Comparison of ENCODE assay signal across 9 cellular contexts in genomic region chr7:151091431-151091830, GRCh38. TPM values are rescaled to one million over a fixed set of nuclear protein-coding genes. Genes with fewer than 3 reads are reported as not detected.
DNase-seq lines count a peak whose midpoint lies in the region; ATAC-seq and TF ChIP-seq lines count a peak whose summit lies in the region.
"Had no signal": no experiment of that assay in that cellular context is flagged by ENCODE, and none has a peak within 500 bp of the region (broad histone marks: within the 10 kb centered on the region; RNA-seq: fewer than 3 reads in every experiment).

No MANE protein-coding gene starts in this region.

- ATAC-seq in stimulated activated naive CD8-positive, alpha-beta T cell treated with anti-CD3 and anti-CD28 coated beads, Interleukin-15, Interleukin-2, amounts not matched to agents 100 U/mL and 50 U/mL, for 24 hours = no peak
- no peak for ATAC-seq in stimulated activated naive CD8-positive, alpha-beta T cell treated with anti-CD3 and anti-CD28 coated beads, Interleukin-15, amount 100 ng/mL, for 72 hours
- ATAC-seq in T-helper 17 cell (no peak), GM18505 (IDR thresholded peaks at IDR 0.05; ENCODE audit: unreplicated experiment) (no peak)

- TF ChIP-seq POLR2A in GM18505 (IDR thresholded peaks at IDR 0.05; ENCODE audit: borderline replicate concordance, extremely low read depth, insufficient read depth, insufficient read length) = no peak

- peak; percentile 47 for TF ChIP-seq CTCF in glutamatergic neuron (IDR thresholded peaks at IDR 0.05; ENCODE audit: partially characterized antibody, unreplicated experiment)

- DNase-seq in stimulated activated naive CD8-positive, alpha-beta T cell treated with anti-CD3 and anti-CD28 coated beads, Interleukin-15, Interleukin-2, amounts not matched to agents 100 U/mL and 50 U/mL, for 24 hours = peak; percentile 48
- no peak for DNase-seq in stimulated activated naive CD8-positive, alpha-beta T cell treated with anti-CD3 and anti-CD28 coated beads, Interleukin-15, amount 100 ng/mL, for 72 hours
- DNase-seq in T-helper 17 cell = no peak
- DNase-seq in glutamatergic neuron = peak; percentile 74
- DNase-seq in retina = no peak
- DNase-seq in GM19238 (ENCODE audit: insufficient read length, low spot score) = no peak
- no peak for DNase-seq in NCI-H2029 (lab: John Stamatoyannopoulos, UW)

- peaks cover 24% of the 10 kb centered on the region for H3K4me1 Mint-ChIP-seq in stimulated activated naive CD8-positive, alpha-beta T cell treated with anti-CD3 and anti-CD28 coated beads, Interleukin-15, amount 100 ng/mL, for 72 hours
- peaks cover 28% of the 10 kb centered on the region for H3K4me1 Mint-ChIP-seq in T-helper 17 cell
- peaks cover 44% of the 10 kb centered on the region for H3K4me1 Mint-ChIP-seq in glutamatergic neuron (ENCODE audit: low read depth, unreplicated experiment)

- H3K4me3 Mint-ChIP-seq in stimulated activated naive CD8-positive, alpha-beta T cell treated with anti-CD3 and anti-CD28 coated beads, Interleukin-15, amount 100 ng/mL, for 72 hours = no peak overlapping the region
- no peak overlapping the region for H3K4me3 Mint-ChIP-seq in T-helper 17 cell
- peak overlapping the region; percentile 80 for H3K4me3 Mint-ChIP-seq in glutamatergic neuron (ENCODE audit: unreplicated experiment)

- H3K36me3 Mint-ChIP-seq in T-helper 17 cell (ENCODE audit: low read depth) (no peaks in the 10 kb centered on the region), glutamatergic neuron (ENCODE audit: unreplicated experiment) (peaks cover 5% of the 10 kb centered on the region)

- H3K9me3 Mint-ChIP-seq in stimulated activated naive CD8-positive, alpha-beta T cell treated with anti-CD3 and anti-CD28 coated beads, Interleukin-15, amount 100 ng/mL, for 72 hours = no peaks in the 10 kb centered on the region
- H3K9me3 Mint-ChIP-seq in glutamatergic neuron (ENCODE audit: unreplicated experiment) = peaks cover 26% of the 10 kb centered on the region

- peaks cover 16% of the 10 kb centered on the region for H3K27me3 Mint-ChIP-seq in stimulated activated naive CD8-positive, alpha-beta T cell treated with anti-CD3 and anti-CD28 coated beads, Interleukin-15, amount 100 ng/mL, for 72 hours
- no peaks in the 10 kb centered on the region for H3K27me3 Mint-ChIP-seq in T-helper 17 cell
- H3K27me3 Mint-ChIP-seq in glutamatergic neuron (ENCODE audit: unreplicated experiment) = peaks cover 28% of the 10 kb centered on the region

- H3K27ac Mint-ChIP-seq in stimulated activated naive CD8-positive, alpha-beta T cell treated with anti-CD3 and anti-CD28 coated beads, Interleukin-15, amount 100 ng/mL, for 72 hours = no peak overlapping the region
- H3K27ac Mint-ChIP-seq in T-helper 17 cell = peak overlapping the region; percentile 60
- peak overlapping the region; percentile 89 for H3K27ac Mint-ChIP-seq in glutamatergic neuron (ENCODE audit: unreplicated experiment)

- no peaks in the 10 kb centered on the region for H3K9me3 ChIP-seq in T-helper 17 cell (ENCODE audit: control insufficient read depth, low read length, poor library complexity, severe bottlenecking)
- H3K9me3 ChIP-seq: SJSA1 had no signal

RNA-seq across cellular contexts. Expression of gene AGAP3, which starts 5.2 kb away (rescaled TPM):
- 10 to 100 TPM; 45.6 to 53.0 TPM for total RNA-seq in T-helper 17 cell
- total RNA-seq in glutamatergic neuron (ENCODE audit: unreplicated experiment) = 406 TPM

RNA-seq across cellular contexts. Expression of gene TMUB1, which starts 8.1 kb away (rescaled TPM):
- total RNA-seq in T-helper 17 cell (10 to 100 TPM; 46.6 to 52.4 TPM), glutamatergic neuron (ENCODE audit: unreplicated experiment) (45.7 TPM)

RNA-seq across cellular contexts. Expression of gene FASTK, which starts 10.8 kb away (rescaled TPM):
- 10 to 100 TPM; 67.7 to 82.2 TPM for total RNA-seq in T-helper 17 cell
- 64.7 TPM for total RNA-seq in glutamatergic neuron (ENCODE audit: unreplicated experiment)

RNA-seq across cellular contexts. Expression of gene SLC4A2, which starts 32.0 kb away (rescaled TPM):
- total RNA-seq in T-helper 17 cell (10 to 100 TPM; 48.9 to 61.3 TPM), glutamatergic neuron (ENCODE audit: unreplicated experiment) (99.4 TPM)

RNA-seq across cellular contexts. Expression of gene CDK5, which starts 33.7 kb away (rescaled TPM):
- total RNA-seq in T-helper 17 cell (1 to 10 TPM; 4.7 TPM), glutamatergic neuron (ENCODE audit: unreplicated experiment) (52.9 TPM)

Comparison
In these comparisons a context has a peak if more than half of its experiments do, and no peak if none do; other contexts are left out.
1. DNase-seq: peak in stimulated activated naive CD8-positive, alpha-beta T cell treated with anti-CD3 and anti-CD28 coated beads, Interleukin-15, Interleukin-2, amounts not matched to agents 100 U/mL and 50 U/mL, for 24 hours (single experiment) and glutamatergic neuron (single experiment); none in stimulated activated naive CD8-positive, alpha-beta T cell treated with anti-CD3 and anti-CD28 coated beads, Interleukin-15, amount 100 ng/mL, for 72 hours (0 of 2), T-helper 17 cell (0 of 3), retina (single experiment), GM19238 (single experiment) and NCI-H2029 (single experiment).
2. H3K27ac Mint-ChIP-seq: peak in T-helper 17 cell (single experiment) and glutamatergic neuron (single experiment); none in stimulated activated naive CD8-positive, alpha-beta T cell treated with anti-CD3 and anti-CD28 coated beads, Interleukin-15, amount 100 ng/mL, for 72 hours (0 of 2).